In the genomic region with DNA sequence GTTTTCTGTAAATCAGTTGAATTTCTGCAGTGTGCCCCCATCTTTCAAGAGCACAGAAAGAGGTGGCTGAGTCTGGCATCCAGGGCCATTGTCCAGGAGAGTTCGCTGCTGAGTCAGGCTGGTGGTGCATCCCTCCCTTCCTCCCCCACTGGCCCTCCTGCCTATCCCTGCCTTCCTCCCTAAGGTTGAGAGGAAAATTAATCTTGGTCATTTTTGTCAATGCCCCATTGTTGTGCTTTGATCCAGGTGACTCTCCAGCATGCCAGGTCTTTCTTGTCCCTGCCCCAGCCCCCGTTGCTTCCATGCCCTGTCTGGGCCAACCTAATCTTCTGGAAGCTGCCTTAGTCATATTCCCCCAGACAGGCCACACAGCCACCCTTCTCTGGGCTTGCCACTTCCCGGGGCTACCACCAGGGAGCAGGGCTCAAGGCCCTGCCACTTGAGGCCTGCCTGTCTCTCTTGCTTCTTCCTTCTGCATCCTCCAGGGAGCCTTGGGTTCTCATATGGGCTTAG, we compare ENCODE assay signal across 12 cellular contexts. TPM values are rescaled to one million over a fixed set of nuclear protein-coding genes. Genes with fewer than 3 reads are reported as not detected.
DNase-seq lines count a peak whose midpoint lies in the region; ATAC-seq, FAIRE-seq and TF ChIP-seq lines count a peak whose summit lies in the region.
"Had no signal": no experiment of that assay in that cellular context is flagged by ENCODE, and none has a peak within 500 bp of the region (broad histone marks: within the 10 kb centered on the region; RNA-seq: fewer than 3 reads in every experiment).

No MANE protein-coding gene starts in this region.

- no peaks in the 10 kb centered on the region for H3K9me3 ChIP-seq in cardiac muscle cell (ENCODE audit: low read depth)
- no peaks in the 10 kb centered on the region for H3K9me3 ChIP-seq in right atrium auricular region
- no peaks in the 10 kb centered on the region for H3K9me3 ChIP-seq in Panc1 (ENCODE audit: control insufficient read depth, insufficient read depth, low read depth, low read length)
- H3K9me3 ChIP-seq: breast epithelium, heart right ventricle, neutrophil, Peyer's patch had no signal

- peak; percentile 68 for ATAC-seq in Panc1

- FAIRE-seq in urothelium cell line (lab: Jason Lieb, UNC), result no peak

- no peak overlapping the region for H3K27ac ChIP-seq in cardiac muscle cell
- no peak overlapping the region for H3K27ac ChIP-seq in right atrium auricular region
- no peak overlapping the region for H3K27ac ChIP-seq in Panc1 (ENCODE audit: low read length)
- H3K27ac ChIP-seq: breast epithelium, heart right ventricle, neutrophil had no signal

- peak in 1 of 2 donors; percentile 16 for DNase-seq in cardiac muscle cell (ENCODE audit: low read depth in 1 of 2, low spot score in 1 of 2)
- no peak for DNase-seq in right atrium auricular region (ENCODE audit: low spot score)
- no peak for DNase-seq in Panc1 (ENCODE audit: low read depth, low spot score)
- no peak for DNase-seq in fibroblast of villous mesenchyme (ENCODE audit: low read depth)
- DNase-seq in urothelium cell line (ENCODE audit: low spot score), result peak; percentile 79
- no peak for DNase-seq in COR-L47 (lab: John Stamatoyannopoulos, UW)
- DNase-seq in H4 (ENCODE audit: low spot score), result no peak
- no peak for DNase-seq in stimulated activated naive CD4-positive, alpha-beta T cell treated with Interleukin-2 at 50 U/mL for 16 hours (lab: John Stamatoyannopoulos, UW)
- DNase-seq: heart right ventricle, Peyer's patch had no signal

- POLR2A ChIA-PET in Panc1 (lab: Charles Lee), result no interaction called here

- CTCF ChIA-PET in Panc1 (lab: Charles Lee), result no interaction called here

- H3K4me1 ChIP-seq in cardiac muscle cell (ENCODE audit: low read depth), result peaks cover 22% of the 10 kb centered on the region
- peaks cover 0 to 9% of the 10 kb centered on the region in 2 donors for H3K4me1 ChIP-seq in right atrium auricular region
- H3K4me1 ChIP-seq in Panc1 (ENCODE audit: control insufficient read depth, insufficient read depth, low read length), result peaks cover 8% of the 10 kb centered on the region; the same call in 1 of the 2 replicates
- H3K4me1 ChIP-seq: breast epithelium, Peyer's patch had no signal

- in situ Hi-C loops in Panc1 (cut with HindIII; ENCODE audit: low pct_unique_long_range_greater_than_20kb, low sequenced_read_pairs), result no loop called here

- BruUV-seq in Panc1 (replicated peaks; lab: Mats Ljungman, UMichigan), result no TSS peak

- no peak overlapping the region for H3K4me3 ChIP-seq in cardiac muscle cell
- H3K4me3 ChIP-seq in right atrium auricular region, result no peak overlapping the region
- H3K4me3 ChIP-seq in Panc1 (ENCODE audit: low read depth in 2 of 2, low read length in 2 of 2), result no peak overlapping the region
- no peak overlapping the region for H3K4me3 ChIP-seq in fibroblast of villous mesenchyme (ENCODE audit: low read depth, low read length)
- H3K4me3 ChIP-seq: breast epithelium, heart right ventricle, Peyer's patch had no signal

- H3K36me3 ChIP-seq in cardiac muscle cell, result no peaks in the 10 kb centered on the region
- no peaks in the 10 kb centered on the region for H3K36me3 ChIP-seq in right atrium auricular region
- no peaks in the 10 kb centered on the region for H3K36me3 ChIP-seq in Panc1 (ENCODE audit: control insufficient read depth, insufficient read depth, low read length)
- H3K36me3 ChIP-seq: breast epithelium, heart right ventricle, neutrophil, Peyer's patch had no signal

- peak; percentile 36 for TF ChIP-seq CTCF in cardiac muscle cell (IDR thresholded peaks at IDR 0.05; ENCODE audit: low read depth, low read length)
- TF ChIP-seq CTCF in right atrium auricular region (IDR thresholded peaks at IDR 0.05), result no peak
- TF ChIP-seq CTCF in Panc1 (IDR thresholded peaks at IDR 0.05), result no peak
- TF ChIP-seq CTCF in fibroblast of villous mesenchyme (IDR thresholded peaks at IDR 0.05; ENCODE audit: insufficient read depth, low read depth, low read length), result peak; percentile 9

- intact Hi-C loops in Panc1 (cut with micrococcal nuclease; ENCODE audit: unreplicated experiment), result no loop called here

- H3K27me3 ChIP-seq in cardiac muscle cell (no peaks in the 10 kb centered on the region), right atrium auricular region (no peaks in the 10 kb centered on the region), Panc1 (ENCODE audit: control insufficient read depth, insufficient read depth, low read length) (no peaks in the 10 kb centered on the region)
- H3K27me3 ChIP-seq: breast epithelium, heart right ventricle, Peyer's patch had no signal

RNA-seq across cellular contexts. Expression of gene PROK1, which starts 26.6 kb away (rescaled TPM):
- total RNA-seq in cardiac muscle cell (0.24 TPM in 1 of 2 replicates, not detected in the other), right atrium auricular region (1 to 10 TPM; 1.0 to 5.1 TPM), Panc1 (2021; ENCODE audit: unreplicated experiment) (not detected), fibroblast of villous mesenchyme (not detected in 2 replicates)
- not detected in 2 replicates for polyA plus RNA-seq in cardiac muscle cell
- polyA plus RNA-seq in Panc1 (2012; ENCODE audit: insufficient read length), result not detected
- not detected in 2 replicates for total RNA-seq in H4 (2014; rRNA removed; shearing (Covaris generic))
- total RNA-seq: Peyer's patch had no signal

RNA-seq across cellular contexts. Expression of gene KCNA10, which starts 41.5 kb away (rescaled TPM):
- total RNA-seq in cardiac muscle cell, result not detected in 2 replicates
- not detected in 2 replicates for polyA plus RNA-seq in cardiac muscle cell
- not detected for total RNA-seq in right atrium auricular region
- total RNA-seq in Panc1 (2021; ENCODE audit: unreplicated experiment), result not detected
- not detected for polyA plus RNA-seq in Panc1 (2012; ENCODE audit: insufficient read length)
- total RNA-seq in fibroblast of villous mesenchyme, result not detected in 2 replicates
- not detected in 2 replicates for total RNA-seq in H4 (2014; rRNA removed; shearing (Covaris generic))
- total RNA-seq: breast epithelium, heart right ventricle, Peyer's patch had no signal
- polyA plus RNA-seq: heart right ventricle had no signal

Comparison
In these comparisons a context has a peak if more than half of its experiments do, and no peak if none do; other contexts are left out.
1. CTCF ChIP-seq: peak in cardiac muscle cell (single experiment) and fibroblast of villous mesenchyme (single experiment); none in right atrium auricular region (0 of 2) and Panc1 (single experiment).